Comparison of ENCODE assay signal across 14 cellular contexts in genomic region chr16:24170407-24170806, GRCh38.
A peak's percentile ranks its signal among the peaks of the same experiment; 100 is the strongest.
DNase-seq lines count a peak whose midpoint lies in the region; ATAC-seq and TF ChIP-seq lines count a peak whose summit lies in the region.
"Had no signal": no experiment of that assay in that cellular context is flagged by ENCODE, and none has a peak within 500 bp of the region (broad histone marks: within the 10 kb centered on the region; RNA-seq: fewer than 3 reads in every experiment).

No MANE protein-coding gene starts in this region.

- peak; percentile 47 for ATAC-seq in activated CD4-positive, alpha-beta T cell treated with anti-CD3 and anti-CD28 coated beads for 36 hours
- ATAC-seq in activated naive CD4-positive, alpha-beta T cell treated with anti-CD3 and anti-CD28 coated beads, Interleukin-2, amount 50 U/mL, for 72 hours: peak; percentile 50 to 76
- ATAC-seq in Right ventricle myocardium inferior: no peak
- ATAC-seq in CD8-positive, alpha-beta T cell: no peak

- H3K9me3 Mint-ChIP-seq in activated CD4-positive, alpha-beta T cell treated with anti-CD3 and anti-CD28 coated beads for 36 hours (ENCODE audit: low read depth): no peaks in the 10 kb centered on the region
- H3K9me3 Mint-ChIP-seq in activated naive CD4-positive, alpha-beta T cell treated with anti-CD3 and anti-CD28 coated beads, Interleukin-2, amount 50 U/mL, for 72 hours: no peaks in the 10 kb centered on the region
- H3K9me3 Mint-ChIP-seq in CD8-positive, alpha-beta T cell: no peaks in the 10 kb centered on the region
- H3K9me3 Mint-ChIP-seq: CD8-positive, alpha-beta memory T cell; H9 had no signal

- TF ChIP-seq CTCF in CD8-positive, alpha-beta T cell (IDR thresholded peaks at IDR 0.05): no peak

- H3K36me3 ChIP-seq in CD8-positive, alpha-beta T cell (ENCODE audit: insufficient read depth, low read length): peaks cover 33% of the 10 kb centered on the region

- no peak overlapping the region for H3K4me3 ChIP-seq in CD8-positive, alpha-beta T cell (ENCODE audit: low read depth, low read length)
- H3K4me3 ChIP-seq: BLaER1 treated with 17β-estradiol and CSF1 and Interleukin-3, amounts not matched to agents 10 nM and 100 nM had no signal

- no peaks in the 10 kb centered on the region for H3K27me3 ChIP-seq in CD8-positive, alpha-beta T cell (ENCODE audit: insufficient read depth, low read length)
- H3K27me3 ChIP-seq: BLaER1 treated with 17β-estradiol and CSF1 and Interleukin-3, amounts not matched to agents 10 nM and 100 nM had no signal

- no peaks in the 10 kb centered on the region for H3K4me1 ChIP-seq in CD8-positive, alpha-beta T cell (ENCODE audit: insufficient read depth, low read length)

- no peak for DNase-seq in activated CD4-positive, alpha-beta T cell treated with anti-CD3 and anti-CD28 coated beads for 36 hours
- DNase-seq in activated CD4-positive, alpha-beta T cell treated with anti-CD3 and anti-CD28 coated beads, Interleukin-2, amount 50 U/mL, for 48 hours: no peak
- no peak for DNase-seq in activated naive CD4-positive, alpha-beta T cell treated with anti-CD3 and anti-CD28 coated beads, Interleukin-2, amount 50 U/mL, for 72 hours (ENCODE audit: low spot score in 2 of 2)
- DNase-seq in activated naive CD4-positive, alpha-beta T cell treated with anti-CD3 and anti-CD28 coated beads, Interleukin-2, amount 50 U/mL, for 16 hours: no peak
- DNase-seq in MV-4-11 (lab: John Stamatoyannopoulos, UW) (peak; percentile 24), Right ventricle myocardium inferior (ENCODE audit: missing footprints) (no peak)
- no peak for DNase-seq in CD8-positive, alpha-beta T cell
- DNase-seq: 8988T; CD8-positive, alpha-beta memory T cell; COR-L47; DMS 273 treated with DMSO at 0.1 percent for 48 hours; DMS53; H9 had no signal

- no peaks in the 10 kb centered on the region for H3K9me3 ChIP-seq in CD8-positive, alpha-beta T cell (ENCODE audit: low read length)
- H3K9me3 ChIP-seq: BLaER1 treated with 17β-estradiol and CSF1 and Interleukin-3, amounts not matched to agents 10 nM and 100 nM had no signal

- intact Hi-C loops in activated CD4-positive, alpha-beta T cell treated with anti-CD3 and anti-CD28 coated beads for 36 hours (cut with DNase I, micrococcal nuclease): no loop called here
- intact Hi-C loops in Right ventricle myocardium inferior (cut with DNase I): no loop called here
- intact Hi-C loops in CD8-positive, alpha-beta T cell (cut with DNase I, micrococcal nuclease): no loop called here

- H3K27ac ChIP-seq in CD8-positive, alpha-beta T cell (ENCODE audit: low read depth, low read length): no peak overlapping the region
- H3K27ac ChIP-seq: BLaER1 treated with 17β-estradiol and CSF1 and Interleukin-3, amounts not matched to agents 10 nM and 100 nM had no signal

- POLR2A ChIA-PET in activated CD4-positive, alpha-beta T cell treated with anti-CD3 and anti-CD28 coated beads for 36 hours (lab: Charles Lee): no interaction called here
- POLR2A ChIA-PET in CD8-positive, alpha-beta T cell (lab: Charles Lee): no interaction called here

- H3K4me1 Mint-ChIP-seq in activated CD4-positive, alpha-beta T cell treated with anti-CD3 and anti-CD28 coated beads for 36 hours: peaks cover 8% of the 10 kb centered on the region
- peaks cover 7% of the 10 kb centered on the region for H3K4me1 Mint-ChIP-seq in CD8-positive, alpha-beta T cell (ENCODE audit: low read depth)

- H3K4me3 Mint-ChIP-seq in activated CD4-positive, alpha-beta T cell treated with anti-CD3 and anti-CD28 coated beads for 36 hours: no peak overlapping the region
- H3K4me3 Mint-ChIP-seq in CD8-positive, alpha-beta T cell: no peak overlapping the region
- H3K4me3 Mint-ChIP-seq: CD8-positive, alpha-beta memory T cell; H9 had no signal

- CTCF ChIA-PET in activated CD4-positive, alpha-beta T cell treated with anti-CD3 and anti-CD28 coated beads for 36 hours (lab: Charles Lee): no interaction called here
- CTCF ChIA-PET in CD8-positive, alpha-beta T cell (lab: Charles Lee): no interaction called here

- H3K36me3 Mint-ChIP-seq in activated CD4-positive, alpha-beta T cell treated with anti-CD3 and anti-CD28 coated beads for 36 hours (ENCODE audit: low read depth): peaks cover 25% of the 10 kb centered on the region
- H3K36me3 Mint-ChIP-seq in activated naive CD4-positive, alpha-beta T cell treated with anti-CD3 and anti-CD28 coated beads, Interleukin-2, amount 50 U/mL, for 72 hours: peaks cover 13 to 21% of the 10 kb centered on the region in 2 donors
- peaks cover 72% of the 10 kb centered on the region for H3K36me3 Mint-ChIP-seq in CD8-positive, alpha-beta T cell

- no peaks in the 10 kb centered on the region for H3K27me3 Mint-ChIP-seq in activated CD4-positive, alpha-beta T cell treated with anti-CD3 and anti-CD28 coated beads for 36 hours
- no peaks in the 10 kb centered on the region for H3K27me3 Mint-ChIP-seq in CD8-positive, alpha-beta T cell (ENCODE audit: low read depth)

- H3K27ac Mint-ChIP-seq in activated CD4-positive, alpha-beta T cell treated with anti-CD3 and anti-CD28 coated beads for 36 hours: no peak overlapping the region
- H3K27ac Mint-ChIP-seq in activated naive CD4-positive, alpha-beta T cell treated with anti-CD3 and anti-CD28 coated beads, Interleukin-2, amount 50 U/mL, for 72 hours: no peak overlapping the region
- H3K27ac Mint-ChIP-seq in CD8-positive, alpha-beta T cell: no peak overlapping the region
- H3K27ac Mint-ChIP-seq: H9 had no signal

Comparison
In these comparisons a context has a peak if more than half of its experiments do, and no peak if none do; other contexts are left out.
1. ATAC-seq: peak in activated CD4-positive, alpha-beta T cell treated with anti-CD3 and anti-CD28 coated beads for 36 hours (single experiment) and activated naive CD4-positive, alpha-beta T cell treated with anti-CD3 and anti-CD28 coated beads, Interleukin-2, amount 50 U/mL, for 72 hours (2 of 2); none in Right ventricle myocardium inferior (single experiment) and CD8-positive, alpha-beta T cell (single experiment).